ENCODE assay signal across 8 cellular contexts in genomic region chr17:51371732-51372151, GRCh38.
DNase-seq lines count a peak whose midpoint lies in the region; ATAC-seq, FAIRE-seq and TF ChIP-seq lines count a peak whose summit lies in the region.

No MANE protein-coding gene starts in this region.

- H3K36me3 ChIP-seq in H1 (ENCODE audit: control insufficient read depth in 2 of 4, insufficient read depth in 4 of 4, low read length in 3 of 4) (no peaks in the 10 kb centered on the region), mesendoderm (ENCODE audit: control insufficient read depth, insufficient read depth, low read length) (no peaks in the 10 kb centered on the region), transverse colon (no peaks in the 10 kb centered on the region)

- H3K27ac ChIP-seq in H1 (ENCODE audit: low read depth, low read length) = no peak overlapping the region
- no peak overlapping the region for H3K27ac ChIP-seq in mesendoderm (ENCODE audit: low read depth, low read length)
- H3K27ac ChIP-seq in transverse colon = no peak overlapping the region

- H3K18ac ChIP-seq in H1 (ENCODE audit: extremely low read depth, low read length) = no peak overlapping the region
- H3K18ac ChIP-seq in mesendoderm (ENCODE audit: low read length) = no peak overlapping the region

- TF ChIP-seq EP300 in H1 (IDR thresholded peaks at IDR 0.05; ENCODE audit: borderline replicate concordance in 1 of 2, low read depth in 2 of 2, low read length in 2 of 2) (no peak), transverse colon (IDR thresholded peaks at IDR 0.05; ENCODE audit: low read depth) (no peak)

- H2BK5ac ChIP-seq in H1 (ENCODE audit: low read depth, low read length) (peak overlapping the region; percentile 71; the same call in 1 of the 2 replicates), mesendoderm (ENCODE audit: low read length) (no peak overlapping the region)

- ATAC-seq in GM18907 (IDR thresholded peaks at IDR 0.05; ENCODE audit: unreplicated experiment) = peak; percentile 63

- H4K5ac ChIP-seq in H1 (ENCODE audit: insufficient read length, low read depth, low read length) (no peak overlapping the region), mesendoderm (ENCODE audit: low read length) (no peak overlapping the region)

- in situ Hi-C loops in transverse colon (cut with MboI; ENCODE audit: low pct_ligation_motif_present in 1 of 4, low pct_unique_long_range_greater_than_20kb in 1 of 4, low sequenced_read_pairs in 3 of 4) = no loop called here

- H2AFZ ChIP-seq in H1 (ENCODE audit: low read length) = no peak overlapping the region

- no peak overlapping the region for H4K91ac ChIP-seq in H1 (replicated peaks; ENCODE audit: insufficient read length, low read length)

- no peaks in the 10 kb centered on the region for H3K79me1 ChIP-seq in H1 (ENCODE audit: low read depth, low read length)
- H3K79me1 ChIP-seq in mesendoderm (ENCODE audit: low read length) = no peaks in the 10 kb centered on the region

- peaks cover 7 to 21% (median 10%) of the 10 kb centered on the region in 4 experiments; a peak in 6 of 7 replicates for H3K4me1 ChIP-seq in H1 (replicated peaks in 1 of 4; ENCODE audit: control insufficient read depth in 3 of 4, insufficient read depth in 4 of 4, low read length in 3 of 4)
- H3K4me1 ChIP-seq in mesendoderm (ENCODE audit: control insufficient read depth, low read depth, low read length) = peaks cover 2% of the 10 kb centered on the region
- H3K4me1 ChIP-seq in transverse colon = no peaks in the 10 kb centered on the region

- H2BK15ac ChIP-seq in H1 (ENCODE audit: low read length) (no peak overlapping the region), mesendoderm (replicated peaks; ENCODE audit: low read depth) (no peak overlapping the region)

- peak overlapping the region; percentile 31 to 45 for H3K4me2 ChIP-seq in H1 (ENCODE audit: insufficient read depth in 1 of 2, low read depth in 2 of 2, low read length in 2 of 2)
- H3K4me2 ChIP-seq in mesendoderm (ENCODE audit: low read length) = no peak overlapping the region

- TF ChIP-seq POLR2A in H1 (IDR thresholded peaks at IDR 0.05; ENCODE audit: control extremely low read depth in 1 of 2, low read depth in 2 of 2, low read length in 2 of 2) (no peak), transverse colon (IDR thresholded peaks at IDR 0.05) (no peak)

- H3K9ac ChIP-seq in H1 (replicated peaks in 1 of 4; ENCODE audit: extremely low read depth in 1 of 4, low read depth in 3 of 4, low read length in 3 of 4) = no peak overlapping the region
- peak overlapping the region; percentile 43 for H3K9ac ChIP-seq in mesendoderm (ENCODE audit: low read length)

- H2BK120ac ChIP-seq in H1 (replicated peaks; ENCODE audit: low read depth, low read length) = no peak overlapping the region
- H2BK120ac ChIP-seq in mesendoderm (ENCODE audit: low read depth, low read length) = no peak overlapping the region

- POLR2A ChIA-PET in H1 (lab: Charles Lee; ENCODE audit: partially characterized antibody) = no interaction called here

- FAIRE-seq in H1 (lab: Jason Lieb, UNC) = peak; percentile 95

- H3K79me2 ChIP-seq in H1 (ENCODE audit: control insufficient read depth in 1 of 2, insufficient read depth in 2 of 2, low read length in 2 of 2) (no peaks in the 10 kb centered on the region), mesendoderm (ENCODE audit: control insufficient read depth, insufficient read depth, low read length) (no peaks in the 10 kb centered on the region)

- intact Hi-C loops in transverse colon (cut with DNase I; ENCODE audit: low total_unique reads) = loop anchor here (10.0 kb wide), 1 partner anchor 933 kb away; no protein-coding TSS in a partner anchor

- H3K56ac ChIP-seq in H1 (replicated peaks; ENCODE audit: insufficient read length, low read depth, low read length) (no peak overlapping the region), mesendoderm (ENCODE audit: low read length) (peak overlapping the region; percentile 49)

- no peak overlapping the region for H2BK12ac ChIP-seq in H1 (ENCODE audit: low read depth, low read length)

- WGBS in H1 (ENCODE audit: extremely low coverage in 1 of 2, insufficient coverage in 1 of 2, insufficient read length in 1 of 2, insufficient replicate concordance in 2 of 2, low coverage in 1 of 2, low lambda C conversion rate in 2 of 2, missing lambda C conversion rate in 1 of 2), 2 experiments = 34% methylated on average over 5 of the region's 5 CpGs; no CpG with 5 or more reads in 1 of the 2 experiments
- WGBS in mesendoderm (ENCODE audit: extremely low coverage, insufficient coverage, low lambda C conversion rate) = no CpG with 5 or more reads among the region's 5 CpGs
- WGBS in transverse colon (ENCODE audit: low coverage in 1 of 2), 2 donors = 40 to 46% methylated on average over 1 to 5 of the region's 5 CpGs

- peak; percentile 99 for TF ChIP-seq RAD21 in H1 (IDR thresholded peaks at IDR 0.05 in 1 of 2, conservative IDR thresholded peaks at IDR 0.05 in 1 of 2; ENCODE audit: low read depth in 2 of 2, low read length in 2 of 2)

- no peak overlapping the region for H3K4me3 ChIP-seq in AG10803 (ENCODE audit: low read length)
- no peak overlapping the region; the same call in 1 of the 2 replicates for H3K4me3 ChIP-seq in WI38 (ENCODE audit: low read depth, low read length)
- peak overlapping the region in 1 of 4 experiments; percentile 35; a peak in 1 of 8 replicates for H3K4me3 ChIP-seq in H1 (ENCODE audit: extremely low read depth in 1 of 4, insufficient read depth in 2 of 4, low read depth in 3 of 4, low read length in 4 of 4)
- H3K4me3 ChIP-seq in mesendoderm (ENCODE audit: low read length) = no peak overlapping the region
- H3K4me3 ChIP-seq in transverse colon = no peak overlapping the region

- CTCF ChIA-PET in H1 (lab: Charles Lee; ENCODE audit: partially characterized antibody) = interaction anchor here (0.5 to 4.6 kb wide), 58 partner anchors 9 to 1593 kb away, joined by 3 to 22 read pairs (median 4); no protein-coding TSS in a partner anchor

- H3K4ac ChIP-seq in H1 (replicated peaks; ENCODE audit: insufficient read length, low read depth, low read length) = no peak overlapping the region
- no peak overlapping the region for H3K4ac ChIP-seq in mesendoderm (ENCODE audit: low read depth, low read length)

- no peak overlapping the region; the same call in 1 of the 2 replicates for H2AK5ac ChIP-seq in H1 (ENCODE audit: low read depth, low read length)
- H2AK5ac ChIP-seq in mesendoderm (ENCODE audit: low read length) = no peak overlapping the region

- H4K8ac ChIP-seq in H1 (ENCODE audit: extremely low read depth, insufficient read depth, low read length) = no peak overlapping the region
- H4K8ac ChIP-seq in mesendoderm (ENCODE audit: low read depth, low read length) = no peak overlapping the region

- TF ChIP-seq CTCF in AG10803 (conservative IDR thresholded peaks at IDR 0.05; ENCODE audit: low read length) (peak; percentile 59), WI38 (IDR thresholded peaks at IDR 0.05; ENCODE audit: low read depth, low read length) (peak; percentile 59), H1 (IDR thresholded peaks at IDR 0.05; ENCODE audit: control extremely low read depth in 1 of 3, insufficient read depth in 1 of 3, low read depth in 1 of 3, low read length in 3 of 3) (peak; percentile 89 to 94 (median 94)), transverse colon (IDR thresholded peaks at IDR 0.05) (peak in 4 of 5 experiments; percentile 20 to 31 (median 28))

- H2BK20ac ChIP-seq in H1 (ENCODE audit: low read length) = no peak overlapping the region

- DNase-seq in AG10803 (ENCODE audit: low read depth) (peak; percentile 36), NCI-H2081 (lab: John Stamatoyannopoulos, UW) (peak; percentile 77 to 87), H1 (ENCODE audit: low read depth in 1 of 2, low spot score in 2 of 2) (peak; percentile 58 to 67), mesendoderm (peak; percentile 93), transverse colon (no peak), NOMO-1 treated with DMSO at 0.1 percent for 48 hours (lab: John Stamatoyannopoulos, UW; ENCODE audit: unreplicated experiment) (no peak)

- H3K23me2 ChIP-seq in H1 (ENCODE audit: low read depth, low read length) = no peaks in the 10 kb centered on the region

- H4K20me1 ChIP-seq in H1 (replicated peaks in 1 of 2; ENCODE audit: control insufficient read depth in 1 of 2, insufficient read depth in 2 of 2, low read length in 2 of 2) = no peaks in the 10 kb centered on the region

- H3K23ac ChIP-seq in H1 (ENCODE audit: insufficient read length) (no peak overlapping the region), mesendoderm (ENCODE audit: low read length) (no peak overlapping the region)

- no peak overlapping the region for H3K14ac ChIP-seq in H1 (ENCODE audit: insufficient read length)

- H3K9me3 ChIP-seq in H1 (ENCODE audit: insufficient read depth in 2 of 2, low read depth in 1 of 2, low read length in 1 of 2) (no peaks in the 10 kb centered on the region), transverse colon (peaks cover 0 to 5% of the 10 kb centered on the region in 2 donors)

- H3K27me3 ChIP-seq in H1 (replicated peaks in 1 of 4; ENCODE audit: control insufficient read depth in 3 of 4, extremely low read depth in 1 of 4, insufficient read depth in 3 of 4, low read length in 3 of 4) (no peaks in the 10 kb centered on the region), mesendoderm (ENCODE audit: insufficient read depth, low read length, poor library complexity) (no peaks in the 10 kb centered on the region), transverse colon (no peaks in the 10 kb centered on the region)

TF ChIP-seq in H1, 55 proteins besides CTCF, POLR2A, EP300 and RAD21:
- TF ChIP-seq TAF1 (IDR thresholded peaks at IDR 0.05; ENCODE audit: low read depth, low read length) = no peak
- no peak for TF ChIP-seq E2F6 (IDR thresholded peaks at IDR 0.05)
TF ChIP-seq in H1: peak in this region for 0.

Comparison
In these comparisons a context has a peak if more than half of its experiments do, and no peak if none do; other contexts are left out.
1. DNase-seq: peak in AG10803 (single experiment), NCI-H2081 (2 of 2), H1 (2 of 2) and mesendoderm (single experiment); none in transverse colon (single experiment) and NOMO-1 treated with DMSO at 0.1 percent for 48 hours (single experiment).
2. CTCF ChIP-seq: peak in every context shown above with its lines; median percentile 94 in H1; 59 in AG10803; 59 in WI38; 28 in transverse colon.